Comparison of ENCODE assay signal across 17 cellular contexts in genomic region chr11:13380731-13381130, GRCh38.
DNase-seq lines count a peak whose midpoint lies in the region; ATAC-seq, FAIRE-seq and TF ChIP-seq lines count a peak whose summit lies in the region.
"Had no signal": no experiment of that assay in that cellular context is flagged by ENCODE, and none has a peak within 500 bp of the region (broad histone marks: within the 10 kb centered on the region; RNA-seq: fewer than 3 reads in every experiment).

No MANE protein-coding gene starts in this region.

- DNase-seq in HepG2 (ENCODE audit: low spot score) (no peak), right lobe of liver (no peak), K562 (ENCODE audit: extremely low read depth in 1 of 4, low spot score in 3 of 4) (no peak), left ventricle myocardium inferior (no peak), nephron progenitor cell (no peak)
- DNase-seq in CD8-positive, alpha-beta memory T cell: no peak
- no peak for DNase-seq in stimulated activated effector memory CD8-positive, alpha-beta T cell treated with anti-CD3 and anti-CD28 coated beads, Interleukin-12 subunit alpha, Interleukin-12 subunit beta, amount 100 ng/mL, for 72 hours (ENCODE audit: low spot score in 2 of 2)
- DNase-seq: BE2C, Calu3, DMS 273 treated with DMSO at 0.1 percent for 48 hours, DMS79, H7 had no signal

- H3K4me1 ChIP-seq in HepG2 (ENCODE audit: insufficient read depth, low read length): no peaks in the 10 kb centered on the region
- no peaks in the 10 kb centered on the region for H3K4me1 ChIP-seq in right lobe of liver
- no peaks in the 10 kb centered on the region for H3K4me1 ChIP-seq in CD8-positive, alpha-beta memory T cell (ENCODE audit: insufficient read depth, low read length)
- no peaks in the 10 kb centered on the region for H3K4me1 ChIP-seq in K562 (replicated peaks in 1 of 2; ENCODE audit: control insufficient read depth in 2 of 2, insufficient read depth in 2 of 2, low read length in 2 of 2)
- peaks cover 21% of the 10 kb centered on the region for H3K4me1 ChIP-seq in left ventricle myocardium inferior
- H3K4me1 ChIP-seq: A549, BE2C had no signal

- no peak overlapping the region for H3K27ac ChIP-seq in HepG2 (ENCODE audit: extremely low read length, insufficient read depth, low read length)
- no peak overlapping the region for H3K27ac ChIP-seq in right lobe of liver
- H3K27ac ChIP-seq in CD8-positive, alpha-beta memory T cell (ENCODE audit: low read depth, low read length): no peak overlapping the region
- no peak overlapping the region for H3K27ac ChIP-seq in K562 (ENCODE audit: extremely low read depth, low read depth, low read length)
- no peak overlapping the region for H3K27ac ChIP-seq in left ventricle myocardium inferior (replicated peaks)
- H3K27ac ChIP-seq: A549, C4-2B had no signal

- no peaks in the 10 kb centered on the region for H3K27me3 Mint-ChIP-seq in CD8-positive, alpha-beta memory T cell
- H3K27me3 Mint-ChIP-seq in nephron progenitor cell (ENCODE audit: low read depth, poor library complexity): peaks cover 3% of the 10 kb centered on the region
- H3K27me3 Mint-ChIP-seq: IgD-negative memory B cell had no signal

- intact Hi-C loops in HepG2 (cut with micrococcal nuclease; ENCODE audit: unreplicated experiment) (no loop called here), right lobe of liver (cut with DNase I) (no loop called here), K562 (cut with micrococcal nuclease) (no loop called here), left ventricle myocardium inferior (cut with micrococcal nuclease) (no loop called here)

- H3K9ac ChIP-seq in HepG2 (ENCODE audit: insufficient read depth, low read depth, low read length): no peak overlapping the region
- no peak overlapping the region for H3K9ac ChIP-seq in K562 (ENCODE audit: insufficient read depth in 1 of 2, low read depth in 2 of 2, low read length in 2 of 2)

- no peaks in the 10 kb centered on the region for H3K79me2 ChIP-seq in HepG2 (ENCODE audit: insufficient read depth, low read length)
- no peaks in the 10 kb centered on the region for H3K79me2 ChIP-seq in K562 (ENCODE audit: control insufficient read depth, insufficient read depth, low read length)

- TF ChIP-seq EP300 in HepG2 (IDR thresholded peaks at IDR 0.05; ENCODE audit: low read depth in 2 of 2, low read length in 2 of 2) (no peak), HepG2 (CRISPR knock-in tag; IDR thresholded peaks at IDR 0.05; ENCODE audit: borderline replicate concordance) (no peak), K562 (IDR thresholded peaks at IDR 0.05; ENCODE audit: low read length) (no peak)

- peak overlapping the region in 6 of 8 donors; percentile 1 to 78 (median 57) for H3K27ac Mint-ChIP-seq in CD8-positive, alpha-beta memory T cell
- peak overlapping the region; percentile 81 for H3K27ac Mint-ChIP-seq in stimulated activated effector memory CD8-positive, alpha-beta T cell treated with anti-CD3 and anti-CD28 coated beads, Interleukin-12 subunit alpha, Interleukin-12 subunit beta, amount 100 ng/mL, for 72 hours
- H3K27ac Mint-ChIP-seq in nephron progenitor cell: no peak overlapping the region
- H3K27ac Mint-ChIP-seq: GM23338 had no signal

- H3K36me3 ChIP-seq in HepG2 (replicated peaks in 1 of 2; ENCODE audit: control insufficient read depth in 1 of 2, insufficient read depth in 2 of 2, low read length in 2 of 2): no peaks in the 10 kb centered on the region; a peak in 1 of 5 replicates
- H3K36me3 ChIP-seq in right lobe of liver: peaks cover 0 to 76% (median 22%) of the 10 kb centered on the region in 4 donors
- H3K36me3 ChIP-seq in CD8-positive, alpha-beta memory T cell (ENCODE audit: insufficient read depth, low read length): peaks cover 47% of the 10 kb centered on the region
- no peaks in the 10 kb centered on the region for H3K36me3 ChIP-seq in K562 (ENCODE audit: control insufficient read depth, insufficient read depth, low read length)
- peaks cover 84% of the 10 kb centered on the region for H3K36me3 ChIP-seq in left ventricle myocardium inferior
- H3K36me3 ChIP-seq: BE2C had no signal

- no peaks in the 10 kb centered on the region for H3K9me3 ChIP-seq in HepG2 (ENCODE audit: low read length)
- H3K9me3 ChIP-seq in right lobe of liver: no peaks in the 10 kb centered on the region
- no peaks in the 10 kb centered on the region for H3K9me3 ChIP-seq in CD8-positive, alpha-beta memory T cell (ENCODE audit: low read length)
- H3K9me3 ChIP-seq in K562 (replicated peaks; ENCODE audit: control insufficient read depth, insufficient read depth, low read depth, low read length): no peaks in the 10 kb centered on the region
- H3K9me3 ChIP-seq in left ventricle myocardium inferior (replicated peaks): no peaks in the 10 kb centered on the region
- H3K9me3 ChIP-seq: A549, BE2C had no signal

- H3K4me2 ChIP-seq in HepG2 (ENCODE audit: low read depth, low read length): no peak overlapping the region
- no peak overlapping the region for H3K4me2 ChIP-seq in K562 (ENCODE audit: insufficient read depth, low read length)
- H3K4me2 ChIP-seq: A549, GM23338 had no signal

- H3K4me1 Mint-ChIP-seq in CD8-positive, alpha-beta memory T cell: peaks cover 0 to 5% (median 3%) of the 10 kb centered on the region in 3 donors
- no peaks in the 10 kb centered on the region for H3K4me1 Mint-ChIP-seq in stimulated activated effector memory CD8-positive, alpha-beta T cell treated with anti-CD3 and anti-CD28 coated beads, Interleukin-12 subunit alpha, Interleukin-12 subunit beta, amount 100 ng/mL, for 72 hours
- peaks cover 5% of the 10 kb centered on the region for H3K4me1 Mint-ChIP-seq in nephron progenitor cell

- CTCF ChIA-PET in HepG2 (lab: Yijun Ruan, JAX; ENCODE audit: low intra/inter-chr PET ratio, low total read pairs) (no interaction called here), K562 (lab: Yijun Ruan, JAX; ENCODE audit: low intra/inter-chr PET ratio) (no interaction called here)
- CTCF ChIA-PET in CD8-positive, alpha-beta memory T cell (lab: Charles Lee): no interaction called here

- TF ChIP-seq RAD21 in HepG2 (CRISPR knock-in tag; IDR thresholded peaks at IDR 0.05) (no peak), K562 (CRISPR knock-in tag; conservative IDR thresholded peaks at IDR 0.05 in 1 of 2, IDR thresholded peaks at IDR 0.05 in 1 of 2) (no peak)

- no peak for ATAC-seq in HepG2
- ATAC-seq in right lobe of liver: no peak
- ATAC-seq in K562: no peak
- ATAC-seq in stimulated activated effector memory CD8-positive, alpha-beta T cell treated with anti-CD3 and anti-CD28 coated beads, Interleukin-12 subunit alpha, Interleukin-12 subunit beta, amount 100 ng/mL, for 72 hours: no peak
- ATAC-seq: A549, GM23338 had no signal

- no peak overlapping the region for H3K4me3 Mint-ChIP-seq in CD8-positive, alpha-beta memory T cell
- no peak overlapping the region for H3K4me3 Mint-ChIP-seq in stimulated activated effector memory CD8-positive, alpha-beta T cell treated with anti-CD3 and anti-CD28 coated beads, Interleukin-12 subunit alpha, Interleukin-12 subunit beta, amount 100 ng/mL, for 72 hours
- H3K4me3 Mint-ChIP-seq in nephron progenitor cell: no peak overlapping the region
- H3K4me3 Mint-ChIP-seq: GM23338, IgD-negative memory B cell had no signal

- in situ Hi-C loops in HepG2 (cut with HindIII; ENCODE audit: extremely low pct_ligation_motif_present, low pct_unique_long_range_greater_than_20kb) (no loop called here), K562 (cut with MboI) (no loop called here)

- no peaks in the 10 kb centered on the region for H3K9me3 Mint-ChIP-seq in CD8-positive, alpha-beta memory T cell
- H3K9me3 Mint-ChIP-seq in stimulated activated effector memory CD8-positive, alpha-beta T cell treated with anti-CD3 and anti-CD28 coated beads, Interleukin-12 subunit alpha, Interleukin-12 subunit beta, amount 100 ng/mL, for 72 hours: no peaks in the 10 kb centered on the region
- no peaks in the 10 kb centered on the region for H3K9me3 Mint-ChIP-seq in nephron progenitor cell
- H3K9me3 Mint-ChIP-seq: GM23338 had no signal

- no peak for TF ChIP-seq POLR2A in HepG2 (IDR thresholded peaks at IDR 0.05; ENCODE audit: insufficient read depth in 1 of 2, low read depth in 2 of 2, low read length in 2 of 2)
- TF ChIP-seq POLR2A in right lobe of liver (IDR thresholded peaks at IDR 0.05): no peak
- TF ChIP-seq POLR2A in K562 (conservative IDR thresholded peaks at IDR 0.05): no peak

- H3K27me3 ChIP-seq in HepG2 (ENCODE audit: control insufficient read depth in 1 of 2, insufficient read depth in 2 of 2, low read length in 2 of 2) (no peaks in the 10 kb centered on the region), right lobe of liver (no peaks in the 10 kb centered on the region), K562 (ENCODE audit: control insufficient read depth in 2 of 2, insufficient read depth in 2 of 2, low read length in 2 of 2) (no peaks in the 10 kb centered on the region), left ventricle myocardium inferior (ENCODE audit: low read depth) (no peaks in the 10 kb centered on the region)
- no peaks in the 10 kb centered on the region for H3K27me3 ChIP-seq in CD8-positive, alpha-beta memory T cell (ENCODE audit: insufficient read depth, low read length, poor library complexity, severe bottlenecking)
- H3K27me3 ChIP-seq: BE2C had no signal

- 100% methylated on average over 2 of the region's 2 CpGs for WGBS in HepG2 (ENCODE audit: low lambda C conversion rate)
- 80% methylated on average over 1 of the region's 2 CpGs for WGBS in right lobe of liver (ENCODE audit: insufficient coverage, low coverage, low lambda C conversion rate, missing lambda C conversion rate)
- WGBS in K562 (ENCODE audit: insufficient coverage, low coverage, missing lambda C conversion rate): 6% methylated on average over 2 of the region's 2 CpGs

- H4K20me1 ChIP-seq in HepG2 (ENCODE audit: insufficient read depth, low read length): no peaks in the 10 kb centered on the region
- H4K20me1 ChIP-seq in K562 (replicated peaks; ENCODE audit: control insufficient read depth, insufficient read depth, low read length): no peaks in the 10 kb centered on the region

- no peak for TF ChIP-seq CTCF in HepG2 (CRISPR knock-in tag; IDR thresholded peaks at IDR 0.05)
- no peak for TF ChIP-seq CTCF in right lobe of liver (IDR thresholded peaks at IDR 0.05)
- no peak for TF ChIP-seq CTCF in K562 (IDR thresholded peaks at IDR 0.05 in 2 of 3, conservative IDR thresholded peaks at IDR 0.05 in 1 of 3; ENCODE audit: insufficient read depth in 2 of 3, low read depth in 1 of 3, low read length in 3 of 3)
- no peak for TF ChIP-seq CTCF in left ventricle myocardium inferior (IDR thresholded peaks at IDR 0.05; ENCODE audit: borderline replicate concordance)
- no peak for TF ChIP-seq CTCF in nephron progenitor cell (IDR thresholded peaks at IDR 0.05)

- POLR2A ChIA-PET in HepG2 (lab: Yijun Ruan, JAX) (no interaction called here), K562 (lab: Yijun Ruan, JAX) (interaction anchor here (0.5 kb wide), 1 partner anchor 1243 kb away, joined by 4 read pairs; no protein-coding TSS in a partner anchor)
- POLR2A ChIA-PET in CD8-positive, alpha-beta memory T cell (lab: Charles Lee): no interaction called here

- FAIRE-seq in HepG2 (lab: Jason Lieb, UNC) (no peak), K562 (lab: Jason Lieb, UNC) (no peak)
- FAIRE-seq: A549, GM12891 had no signal

- H2AFZ ChIP-seq in HepG2 (ENCODE audit: low read length) (no peak overlapping the region), K562 (ENCODE audit: low read depth, low read length) (no peak overlapping the region)
- H2AFZ ChIP-seq: GM23338 had no signal

- BruUV-seq in HepG2 (replicated peaks; lab: Mats Ljungman, UMichigan) (no TSS peak), K562 (replicated peaks; lab: Mats Ljungman, UMichigan) (no TSS peak)

- peaks cover 15 to 94% (median 33%) of the 10 kb centered on the region in 3 donors for H3K36me3 Mint-ChIP-seq in CD8-positive, alpha-beta memory T cell
- peaks cover 49% of the 10 kb centered on the region for H3K36me3 Mint-ChIP-seq in stimulated activated effector memory CD8-positive, alpha-beta T cell treated with anti-CD3 and anti-CD28 coated beads, Interleukin-12 subunit alpha, Interleukin-12 subunit beta, amount 100 ng/mL, for 72 hours
- peaks cover 9% of the 10 kb centered on the region for H3K36me3 Mint-ChIP-seq in nephron progenitor cell (ENCODE audit: low read depth)

- H3K4me3 ChIP-seq in HepG2 (replicated peaks in 1 of 3; ENCODE audit: insufficient read depth in 1 of 3, low read depth in 2 of 3, low read length in 3 of 3) (no peak overlapping the region), right lobe of liver (no peak overlapping the region), K562 (no peak overlapping the region), left ventricle myocardium inferior (no peak overlapping the region)
- no peak overlapping the region for H3K4me3 ChIP-seq in CD8-positive, alpha-beta memory T cell (ENCODE audit: low read length)
- H3K4me3 ChIP-seq: A549, GM23338 had no signal

- H3K9me1 ChIP-seq in K562 (ENCODE audit: control insufficient read depth, insufficient read depth, low read length): no peaks in the 10 kb centered on the region
